In genomic region chr15:90306560-90306959, GRCh38 we compare ENCODE assay signal across 8 cellular contexts.
A peak's percentile ranks its signal among the peaks of the same experiment; 100 is the strongest.
DNase-seq lines count a peak whose midpoint lies in the region.

No MANE protein-coding gene starts in this region.

- DNase-seq in SKM-1 treated with dmso at 0.1 percent for 144 hours (lab: John Stamatoyannopoulos, UW; ENCODE audit: unreplicated experiment), result peak; percentile 38
- no peak for DNase-seq in SKM-1 (lab: John Stamatoyannopoulos, UW; ENCODE audit: unreplicated experiment)
- DNase-seq in Kasumi-1 (lab: John Stamatoyannopoulos, UW), result peak; percentile 12 to 38
- DNase-seq in amniotic epithelial cell (ENCODE audit: low read depth), result peak; percentile 15
- DNase-seq in stimulated activated CD8-positive, alpha-beta memory T cell treated with anti-CD3 and anti-CD28 coated beads, Interleukin-7, amount 100 ng/mL, for 24 hours (ENCODE audit: low read depth), result peak; percentile 22
- no peak for DNase-seq in middle frontal gyrus (ENCODE audit: extremely low spot score, low spot score)
- DNase-seq in KG1 (lab: John Stamatoyannopoulos, UW), result no peak
- DNase-seq in NCI-H2081 (lab: John Stamatoyannopoulos, UW), result no peak

Comparison
In these comparisons a context has a peak if more than half of its experiments do, and no peak if none do; other contexts are left out.
1. DNase-seq: peak in SKM-1 treated with dmso at 0.1 percent for 144 hours (single experiment), Kasumi-1 (2 of 2), amniotic epithelial cell (single experiment) and stimulated activated CD8-positive, alpha-beta memory T cell treated with anti-CD3 and anti-CD28 coated beads, Interleukin-7, amount 100 ng/mL, for 24 hours (single experiment); none in SKM-1 (single experiment), middle frontal gyrus (single experiment), KG1 (single experiment) and NCI-H2081 (0 of 2).